Comparison of ENCODE assay signal across 10 cellular contexts in the genomic region with DNA sequence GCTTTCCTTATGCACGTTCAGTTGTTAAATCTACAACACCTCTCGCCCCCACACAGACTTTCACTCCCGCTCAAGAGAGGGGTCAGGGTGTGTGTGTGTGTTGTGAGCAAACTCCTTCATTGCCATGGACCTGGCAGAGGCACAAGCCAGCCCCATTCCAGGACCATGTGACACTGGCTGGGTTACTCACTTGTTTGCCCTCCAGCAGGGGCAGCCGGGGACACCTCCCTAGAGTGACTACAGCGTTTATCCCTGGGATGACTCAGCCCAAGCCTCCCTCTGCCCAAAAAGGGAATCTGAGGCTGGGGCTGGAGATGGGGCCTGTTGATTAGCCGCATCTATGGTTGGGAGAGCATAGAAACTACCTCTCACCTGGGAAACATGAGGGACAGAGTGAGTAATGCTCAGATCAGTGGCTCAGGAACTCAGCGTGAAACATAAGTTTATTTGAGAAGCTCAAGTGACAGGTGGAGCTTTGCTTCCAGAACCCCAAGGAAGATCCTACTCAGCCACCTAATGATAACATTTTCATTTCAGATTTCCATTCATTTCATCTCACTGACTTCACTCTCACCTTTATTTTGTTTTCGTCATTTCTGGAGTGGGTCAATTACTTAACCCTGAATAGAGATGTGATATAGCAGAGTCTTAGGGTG.
DNase-seq lines count a peak whose midpoint lies in the region; ATAC-seq and TF ChIP-seq lines count a peak whose summit lies in the region.
"Had no signal": no experiment of that assay in that cellular context is flagged by ENCODE, and none has a peak within 500 bp of the region (broad histone marks: within the 10 kb centered on the region; RNA-seq: fewer than 3 reads in every experiment).

No MANE protein-coding gene starts in this region.

- intact Hi-C loops in left cardiac atrium (cut with DNase I), result no loop called here

- peak; percentile 93 for DNase-seq in H4 (ENCODE audit: low spot score)
- peak; percentile 77 for DNase-seq in SW480 (ENCODE audit: low spot score)
- peak; percentile 77 for DNase-seq in left cardiac atrium
- no peak for DNase-seq in stimulated activated naive B cell treated with anti-CD40 and anti-IgM and Interleukin-4, amounts not matched to agents 10 μg/mL and 1 μg/mL and 100 μg/mL, for 72 hours
- no peak for DNase-seq in NCI-H510A treated with DMSO at 0.1 percent for 48 hours (lab: John Stamatoyannopoulos, UW)
- no peak for DNase-seq in activated T-cell treated with anti-CD3 and anti-CD28 coated beads, Interleukin-2, amount 50 U/mL, for 72 hours
- DNase-seq in mesothelial cell of epicardium (ENCODE audit: low spot score in 2 of 2, unreplicated experiment in 2 of 2), result no peak
- DNase-seq in T-cell, result no peak
- DNase-seq: effector CD8-positive, alpha-beta T cell; stimulated activated CD4-positive, alpha-beta T cell treated with anti-CD3 and anti-CD28 coated beads, Interleukin-1b, Interleukin-23, amount 100 ng/mL, for 48 hours had no signal

- TF ChIP-seq CTCF in mesothelial cell of epicardium (IDR thresholded peaks at IDR 0.05; ENCODE audit: unreplicated experiment), result no peak

- peaks cover 30 to 49% of the 10 kb centered on the region in 2 donors for H3K4me1 Mint-ChIP-seq in stimulated activated naive B cell treated with anti-CD40 and anti-IgM and Interleukin-4, amounts not matched to agents 10 μg/mL and 1 μg/mL and 100 μg/mL, for 72 hours
- peaks cover 9% of the 10 kb centered on the region for H3K4me1 Mint-ChIP-seq in activated T-cell treated with anti-CD3 and anti-CD28 coated beads, Interleukin-2, amount 50 U/mL, for 72 hours (ENCODE audit: low read depth)
- H3K4me1 Mint-ChIP-seq in mesothelial cell of epicardium (no peaks in the 10 kb centered on the region), T-cell (peaks cover 0 to 3% (median 0%) of the 10 kb centered on the region in 3 donors)

- ATAC-seq in left cardiac atrium (peak; percentile 93 to 97), T-cell (replicated peaks in 1 of 4) (no peak)
- ATAC-seq in stimulated activated naive B cell treated with anti-CD40 and anti-IgM and Interleukin-4, amounts not matched to agents 10 μg/mL and 1 μg/mL and 100 μg/mL, for 72 hours (replicated peaks), result no peak
- no peak for ATAC-seq in activated T-cell treated with anti-CD3 and anti-CD28 coated beads, Interleukin-2, amount 50 U/mL, for 72 hours (replicated peaks in 1 of 2)

- H3K4me3 Mint-ChIP-seq in stimulated activated naive B cell treated with anti-CD40 and anti-IgM and Interleukin-4, amounts not matched to agents 10 μg/mL and 1 μg/mL and 100 μg/mL, for 72 hours, result no peak overlapping the region
- no peak overlapping the region for H3K4me3 Mint-ChIP-seq in activated T-cell treated with anti-CD3 and anti-CD28 coated beads, Interleukin-2, amount 50 U/mL, for 72 hours
- H3K4me3 Mint-ChIP-seq in mesothelial cell of epicardium, result no peak overlapping the region
- H3K4me3 Mint-ChIP-seq in T-cell, result no peak overlapping the region

- CTCF ChIA-PET in T-cell (lab: Charles Lee), result no interaction called here

- peaks cover 0 to 1% of the 10 kb centered on the region in 2 donors for H3K9me3 Mint-ChIP-seq in stimulated activated naive B cell treated with anti-CD40 and anti-IgM and Interleukin-4, amounts not matched to agents 10 μg/mL and 1 μg/mL and 100 μg/mL, for 72 hours
- H3K9me3 Mint-ChIP-seq in activated T-cell treated with anti-CD3 and anti-CD28 coated beads, Interleukin-2, amount 50 U/mL, for 72 hours, result no peaks in the 10 kb centered on the region
- no peaks in the 10 kb centered on the region for H3K9me3 Mint-ChIP-seq in mesothelial cell of epicardium
- H3K9me3 Mint-ChIP-seq in T-cell, result no peaks in the 10 kb centered on the region

- peak overlapping the region; percentile 33 for H3K27ac Mint-ChIP-seq in stimulated activated naive B cell treated with anti-CD40 and anti-IgM and Interleukin-4, amounts not matched to agents 10 μg/mL and 1 μg/mL and 100 μg/mL, for 72 hours
- H3K27ac Mint-ChIP-seq in activated T-cell treated with anti-CD3 and anti-CD28 coated beads, Interleukin-2, amount 50 U/mL, for 72 hours, result no peak overlapping the region
- H3K27ac Mint-ChIP-seq in mesothelial cell of epicardium, result no peak overlapping the region
- no peak overlapping the region for H3K27ac Mint-ChIP-seq in T-cell

- peaks cover 4 to 7% of the 10 kb centered on the region in 2 donors for H3K27me3 Mint-ChIP-seq in stimulated activated naive B cell treated with anti-CD40 and anti-IgM and Interleukin-4, amounts not matched to agents 10 μg/mL and 1 μg/mL and 100 μg/mL, for 72 hours
- peaks cover 37% of the 10 kb centered on the region for H3K27me3 Mint-ChIP-seq in activated T-cell treated with anti-CD3 and anti-CD28 coated beads, Interleukin-2, amount 50 U/mL, for 72 hours (ENCODE audit: low read depth)
- H3K27me3 Mint-ChIP-seq in mesothelial cell of epicardium (ENCODE audit: low read depth) (peaks cover 5% of the 10 kb centered on the region), T-cell (peaks cover 6% of the 10 kb centered on the region in 2 donors)

- POLR2A ChIA-PET in T-cell (lab: Charles Lee), result no interaction called here

- H3K36me3 Mint-ChIP-seq in stimulated activated naive B cell treated with anti-CD40 and anti-IgM and Interleukin-4, amounts not matched to agents 10 μg/mL and 1 μg/mL and 100 μg/mL, for 72 hours, result peaks cover 0 to 5% of the 10 kb centered on the region in 2 donors
- H3K36me3 Mint-ChIP-seq in activated T-cell treated with anti-CD3 and anti-CD28 coated beads, Interleukin-2, amount 50 U/mL, for 72 hours (ENCODE audit: insufficient read depth in 2 of 2), result no peaks in the 10 kb centered on the region
- H3K36me3 Mint-ChIP-seq in mesothelial cell of epicardium (no peaks in the 10 kb centered on the region), T-cell (no peaks in the 10 kb centered on the region)

Comparison
In these comparisons a context has a peak if more than half of its experiments do, and no peak if none do; other contexts are left out.
1. DNase-seq: peak in H4 (single experiment), SW480 (single experiment) and left cardiac atrium (single experiment); none in stimulated activated naive B cell treated with anti-CD40 and anti-IgM and Interleukin-4, amounts not matched to agents 10 μg/mL and 1 μg/mL and 100 μg/mL, for 72 hours (single experiment), NCI-H510A treated with DMSO at 0.1 percent for 48 hours (single experiment), activated T-cell treated with anti-CD3 and anti-CD28 coated beads, Interleukin-2, amount 50 U/mL, for 72 hours (0 of 2), mesothelial cell of epicardium (0 of 2) and T-cell (0 of 34).
2. ATAC-seq: peak in left cardiac atrium (2 of 2); none in stimulated activated naive B cell treated with anti-CD40 and anti-IgM and Interleukin-4, amounts not matched to agents 10 μg/mL and 1 μg/mL and 100 μg/mL, for 72 hours (0 of 2), activated T-cell treated with anti-CD3 and anti-CD28 coated beads, Interleukin-2, amount 50 U/mL, for 72 hours (0 of 2) and T-cell (0 of 4).